Comparison of ENCODE assay signal across 1 cellular context in the genomic region with DNA sequence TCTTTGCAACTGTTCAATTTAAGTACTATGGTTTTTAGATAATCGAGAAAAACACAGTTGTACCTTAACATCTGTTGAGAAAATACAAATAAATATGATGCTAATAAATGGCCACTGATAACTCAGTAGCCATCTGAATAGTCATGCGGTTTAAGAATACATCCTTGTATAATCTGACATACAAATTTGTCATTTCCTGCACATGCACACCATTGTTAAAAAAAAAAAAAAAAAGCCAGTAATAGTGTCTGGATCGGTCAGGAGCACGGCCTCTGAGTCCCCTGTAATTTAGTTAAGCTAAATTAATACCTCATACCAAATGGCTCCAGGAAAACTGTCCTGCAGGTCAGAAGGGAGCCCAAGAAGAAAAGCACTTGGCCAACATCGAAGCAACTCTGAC.
TF ChIP-seq lines count a peak whose summit lies in the region.

No MANE protein-coding gene starts in this region.

TF ChIP-seq in HepG2, 621 proteins besides CTCF, POLR2A, EP300 and RAD21:
- TF ChIP-seq PHF20 (CRISPR knock-in tag; IDR thresholded peaks at IDR 0.05) (no peak), ZNF296 (CRISPR knock-in tag; conservative IDR thresholded peaks at IDR 0.05) (no peak), RBM22 (optimal IDR thresholded peaks at IDR 0.05; ENCODE audit: low read length) (no peak), LCORL (IDR thresholded peaks at IDR 0.05) (no peak), LCORL (CRISPR knock-in tag; IDR thresholded peaks at IDR 0.05) (no peak), RCOR2 (CRISPR knock-in tag; IDR thresholded peaks at IDR 0.05) (no peak)
- TF ChIP-seq, protein P1, sequence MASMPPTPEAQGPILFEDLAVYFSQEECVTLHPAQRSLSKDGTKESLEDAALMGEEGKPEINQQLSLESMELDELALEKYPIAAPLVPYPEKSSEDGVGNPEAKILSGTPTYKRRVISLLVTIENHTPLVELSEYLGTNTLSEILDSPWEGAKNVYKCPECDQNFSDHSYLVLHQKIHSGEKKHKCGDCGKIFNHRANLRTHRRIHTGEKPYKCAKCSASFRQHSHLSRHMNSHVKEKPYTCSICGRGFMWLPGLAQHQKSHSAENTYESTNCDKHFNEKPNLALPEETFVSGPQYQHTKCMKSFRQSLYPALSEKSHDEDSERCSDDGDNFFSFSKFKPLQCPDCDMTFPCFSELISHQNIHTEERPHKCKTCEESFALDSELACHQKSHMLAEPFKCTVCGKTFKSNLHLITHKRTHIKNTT (CRISPR knock-in tag; IDR thresholded peaks at IDR 0.05) = no peak
- TF ChIP-seq, protein P2, sequence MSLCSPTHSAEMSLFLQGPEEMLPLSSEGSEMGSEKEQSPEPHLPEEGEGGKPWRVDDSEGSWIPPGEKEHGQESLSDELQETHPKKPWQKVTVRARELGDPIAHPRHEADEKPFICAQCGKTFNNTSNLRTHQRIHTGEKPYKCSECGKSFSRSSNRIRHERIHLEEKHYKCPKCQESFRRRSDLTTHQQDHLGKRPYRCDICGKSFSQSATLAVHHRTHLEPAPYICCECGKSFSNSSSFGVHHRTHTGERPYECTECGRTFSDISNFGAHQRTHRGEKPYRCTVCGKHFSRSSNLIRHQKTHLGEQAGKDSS (CRISPR knock-in tag; IDR thresholded peaks at IDR 0.05; ENCODE audit: borderline replicate concordance, low read depth) = no peak
- TF ChIP-seq, protein P3, sequence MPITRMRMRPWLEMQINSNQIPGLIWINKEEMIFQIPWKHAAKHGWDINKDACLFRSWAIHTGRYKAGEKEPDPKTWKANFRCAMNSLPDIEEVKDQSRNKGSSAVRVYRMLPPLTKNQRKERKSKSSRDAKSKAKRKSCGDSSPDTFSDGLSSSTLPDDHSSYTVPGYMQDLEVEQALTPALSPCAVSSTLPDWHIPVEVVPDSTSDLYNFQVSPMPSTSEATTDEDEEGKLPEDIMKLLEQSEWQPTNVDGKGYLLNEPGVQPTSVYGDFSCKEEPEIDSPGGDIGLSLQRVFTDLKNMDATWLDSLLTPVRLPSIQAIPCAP (CRISPR knock-in tag; IDR thresholded peaks at IDR 0.05; ENCODE audit: low read depth) = no peak
